Comparison of ENCODE assay signal across 19 cellular contexts in genomic region chr10:86871563-86872183, GRCh38.
DNase-seq lines count a peak whose midpoint lies in the region; ATAC-seq and TF ChIP-seq lines count a peak whose summit lies in the region.
"Had no signal": no experiment of that assay in that cellular context is flagged by ENCODE, and none has a peak within 500 bp of the region (broad histone marks: within the 10 kb centered on the region; RNA-seq: fewer than 3 reads in every experiment).

No MANE protein-coding gene starts in this region.

- BruUV-seq in Calu3 (replicated peaks; lab: Mats Ljungman, UMichigan), result no TSS peak

- peak overlapping the region; percentile 3 for H3K27ac ChIP-seq in endodermal cell (ENCODE audit: low read depth, low read length)
- H3K27ac ChIP-seq: BLaER1, SJSA1, skin epidermis had no signal

- H3K4me1 Mint-ChIP-seq in Calu3 (ENCODE audit: low read depth, unreplicated experiment) (peaks cover 7% of the 10 kb centered on the region), endodermal cell (peaks cover 48% of the 10 kb centered on the region), mesothelial cell of epicardium (peaks cover 31% of the 10 kb centered on the region)

- no peak overlapping the region for H3K4me3 ChIP-seq in endodermal cell (ENCODE audit: low read length)
- H3K4me3 ChIP-seq: BLaER1, SJSA1, skin epidermis had no signal

- peaks cover 17% of the 10 kb centered on the region for H3K36me3 ChIP-seq in endodermal cell (ENCODE audit: control insufficient read depth, insufficient read depth, low read length)
- H3K36me3 ChIP-seq: BLaER1 had no signal

- H3K27me3 Mint-ChIP-seq in Calu3 (ENCODE audit: unreplicated experiment) (no peaks in the 10 kb centered on the region), endodermal cell (ENCODE audit: insufficient read depth) (no peaks in the 10 kb centered on the region), mesothelial cell of epicardium (ENCODE audit: low read depth) (no peaks in the 10 kb centered on the region)

- H3K9me3 Mint-ChIP-seq in Calu3 (ENCODE audit: low read depth, unreplicated experiment) (no peaks in the 10 kb centered on the region), endodermal cell (no peaks in the 10 kb centered on the region), mesothelial cell of epicardium (no peaks in the 10 kb centered on the region)

- TF ChIP-seq POLR2A in erythroblast (IDR thresholded peaks at IDR 0.05; ENCODE audit: low read length), result no peak

- H3K9ac ChIP-seq in endodermal cell (ENCODE audit: extremely low read depth, low read length, poor library complexity, severe bottlenecking), result peak overlapping the region; percentile 17
- H3K9ac ChIP-seq: BLaER1 had no signal

- intact Hi-C loops in Calu3 (cut with micrococcal nuclease; ENCODE audit: unreplicated experiment), result no loop called here

- CTCF ChIA-PET in Calu3 (lab: Charles Lee), result no interaction called here

- no peaks in the 10 kb centered on the region for H3K9me3 ChIP-seq in endodermal cell (ENCODE audit: control insufficient read depth, low read length)
- H3K9me3 ChIP-seq: BLaER1, SJSA1 had no signal

- no peaks in the 10 kb centered on the region for H3K27me3 ChIP-seq in endodermal cell (ENCODE audit: control insufficient read depth, insufficient read depth, low read length, poor library complexity, severe bottlenecking)
- H3K27me3 ChIP-seq: BLaER1, SJSA1 had no signal

- TF ChIP-seq CTCF in Calu3 (IDR thresholded peaks at IDR 0.05; ENCODE audit: unreplicated experiment) (no peak), endodermal cell (conservative IDR thresholded peaks at IDR 0.05) (no peak), mesothelial cell of epicardium (IDR thresholded peaks at IDR 0.05; ENCODE audit: unreplicated experiment) (no peak)

- ATAC-seq in HG02759 (IDR thresholded peaks at IDR 0.05; ENCODE audit: unreplicated experiment) (no peak), GM19351 (IDR thresholded peaks at IDR 0.05; ENCODE audit: unreplicated experiment) (no peak), HG03565 (IDR thresholded peaks at IDR 0.05; ENCODE audit: unreplicated experiment) (no peak)

- H3K27ac Mint-ChIP-seq in Calu3 (ENCODE audit: unreplicated experiment) (no peak overlapping the region), endodermal cell (peak overlapping the region; percentile 91), mesothelial cell of epicardium (peak overlapping the region; percentile 48)

- H3K4me3 Mint-ChIP-seq in Calu3 (ENCODE audit: low read depth, unreplicated experiment), result no peak overlapping the region
- H3K4me3 Mint-ChIP-seq in endodermal cell, result no peak overlapping the region
- no peak overlapping the region for H3K4me3 Mint-ChIP-seq in mesothelial cell of epicardium

- 77 to 86% methylated on average over 5 of the region's 5 CpGs for WGBS in endodermal cell (ENCODE audit: insufficient coverage in 1 of 2, insufficient read length in 1 of 2), 2 experiments

- peak; percentile 15 for DNase-seq in Calu3
- peak; percentile 16 for DNase-seq in HT1080 (ENCODE audit: low read depth)
- peak; percentile 68 for DNase-seq in endodermal cell
- no peak for DNase-seq in mesothelial cell of epicardium (ENCODE audit: low spot score in 2 of 2, unreplicated experiment in 2 of 2)
- no peak for DNase-seq in erythroblast (lab: John Stamatoyannopoulos, UW)
- DNase-seq: activated CD4-positive, alpha-beta T cell treated with anti-CD3 and anti-CD28 coated beads for 4 hours; activated naive CD4-positive, alpha-beta T cell; aorta; cortex of kidney; glutamatergic neuron; NCI-H1436; NCI-H446 treated with DMSO at 0.1 percent for 48 hours; T1000 had no signal

- H3K4me1 ChIP-seq in endodermal cell (ENCODE audit: control insufficient read depth, insufficient read depth, low read length), result peaks cover 3% of the 10 kb centered on the region

- H3K36me3 Mint-ChIP-seq in Calu3 (ENCODE audit: insufficient read depth, unreplicated experiment) (no peaks in the 10 kb centered on the region), endodermal cell (ENCODE audit: low read depth) (peaks cover 14% of the 10 kb centered on the region), mesothelial cell of epicardium (peaks cover 6% of the 10 kb centered on the region)

Comparison
In these comparisons a context has a peak if more than half of its experiments do, and no peak if none do; other contexts are left out.
1. DNase-seq: peak in Calu3 (single experiment), HT1080 (single experiment) and endodermal cell (single experiment); none in mesothelial cell of epicardium (0 of 2) and erythroblast (0 of 2).